24 cellular contexts compared by ENCODE assay signal in genomic region chr16:30644334-30644830, GRCh38.
"Had no signal": no experiment of that assay in that cellular context is flagged by ENCODE, and none has a peak within 500 bp of the region (broad histone marks: within the 10 kb centered on the region; RNA-seq: fewer than 3 reads in every experiment).

No MANE protein-coding gene starts in this region.

- H3K79me2 ChIP-seq: hepatocyte, parathyroid adenoma had no signal

- H3K27ac Mint-ChIP-seq: activated naive CD4-positive, alpha-beta T cell treated with anti-CD3 and anti-CD28 coated beads, Interleukin-2, amount 50 U/mL, for 24 hours; stimulated activated effector memory CD8-positive, alpha-beta T cell treated with anti-CD3 and anti-CD28 coated beads, Interleukin-12 subunit alpha, Interleukin-12 subunit beta, amount 100 ng/mL, for 72 hours had no signal

- H3K9me3 Mint-ChIP-seq: activated naive CD4-positive, alpha-beta T cell treated with anti-CD3 and anti-CD28 coated beads, Interleukin-2, amount 50 U/mL, for 24 hours; immature natural killer cell; naive B cell; stimulated activated effector memory CD8-positive, alpha-beta T cell treated with anti-CD3 and anti-CD28 coated beads, Interleukin-12 subunit alpha, Interleukin-12 subunit beta, amount 100 ng/mL, for 72 hours had no signal

- H2AFZ ChIP-seq: hepatocyte, parathyroid adenoma had no signal

- ATAC-seq: body of pancreas; left lung; right cardiac atrium; stimulated activated effector memory CD8-positive, alpha-beta T cell treated with anti-CD3 and anti-CD28 coated beads, Interleukin-12 subunit alpha, Interleukin-12 subunit beta, amount 100 ng/mL, for 72 hours had no signal

- H3K4me3 Mint-ChIP-seq: activated naive CD4-positive, alpha-beta T cell treated with anti-CD3 and anti-CD28 coated beads, Interleukin-2, amount 50 U/mL, for 24 hours; immature natural killer cell; naive B cell; stimulated activated effector memory CD8-positive, alpha-beta T cell treated with anti-CD3 and anti-CD28 coated beads, Interleukin-12 subunit alpha, Interleukin-12 subunit beta, amount 100 ng/mL, for 72 hours had no signal

- H3K4me3 ChIP-seq: body of pancreas, colonic mucosa, dorsolateral prefrontal cortex, esophagus muscularis mucosa, hepatocyte, left lung, lung, stomach, suprapubic skin, tibial nerve had no signal

- H3K27ac ChIP-seq: body of pancreas, colonic mucosa, esophagus muscularis mucosa, hepatocyte, left lung, parathyroid adenoma, stomach, suprapubic skin, tibial nerve had no signal

- DNase-seq: activated CD4-positive, alpha-beta T cell treated with anti-CD3 and anti-CD28 coated beads for 1 hour; activated CD4-positive, alpha-beta T cell treated with anti-CD3 and anti-CD28 coated beads, Interleukin-2, amount 50 U/mL, for 1 hour; activated gamma-delta T cell treated with Interleukin-2 at 50 U/mL for 16 hours; activated T-cell treated with anti-CD3 and anti-CD28 coated beads, Interleukin-2, amount 50 U/mL, for 1 hour; anterior cingulate cortex; body of pancreas; colonic mucosa; glutamatergic neuron; immature natural killer cell; left lung; naive B cell; nucleus accumbens; stimulated activated CD4-positive, alpha-beta T cell treated with anti-CD3 and anti-CD28 coated beads, Interleukin-12 subunit alpha, Interleukin-12 subunit beta, amount 100 ng/mL, for 4 hours; stomach had no signal

- H3K27me3 ChIP-seq: body of pancreas, colonic mucosa, dorsolateral prefrontal cortex, esophagus muscularis mucosa, hepatocyte, left lung, stomach, suprapubic skin, tibial nerve had no signal

- H3K4me1 Mint-ChIP-seq: activated naive CD4-positive, alpha-beta T cell treated with anti-CD3 and anti-CD28 coated beads, Interleukin-2, amount 50 U/mL, for 24 hours; stimulated activated effector memory CD8-positive, alpha-beta T cell treated with anti-CD3 and anti-CD28 coated beads, Interleukin-12 subunit alpha, Interleukin-12 subunit beta, amount 100 ng/mL, for 72 hours had no signal

- H3K27me3 Mint-ChIP-seq: activated naive CD4-positive, alpha-beta T cell treated with anti-CD3 and anti-CD28 coated beads, Interleukin-2, amount 50 U/mL, for 24 hours; naive B cell had no signal

- H3K36me3 Mint-ChIP-seq: activated naive CD4-positive, alpha-beta T cell treated with anti-CD3 and anti-CD28 coated beads, Interleukin-2, amount 50 U/mL, for 24 hours; immature natural killer cell; naive B cell; stimulated activated effector memory CD8-positive, alpha-beta T cell treated with anti-CD3 and anti-CD28 coated beads, Interleukin-12 subunit alpha, Interleukin-12 subunit beta, amount 100 ng/mL, for 72 hours had no signal

- H3K36me3 ChIP-seq: colonic mucosa, esophagus muscularis mucosa, left lung, stomach, suprapubic skin, tibial nerve had no signal

- H3K9ac ChIP-seq: parathyroid adenoma had no signal

- H3K4me2 ChIP-seq: hepatocyte had no signal

- H3K4me1 ChIP-seq: colonic mucosa, left lung, parathyroid adenoma, suprapubic skin, tibial nerve had no signal
